Comparison of ENCODE assay signal across 8 cellular contexts in genomic region chr3:172106989-172107388, GRCh38.
DNase-seq lines count a peak whose midpoint lies in the region; ATAC-seq and TF ChIP-seq lines count a peak whose summit lies in the region.

No MANE protein-coding gene starts in this region.

- H3K4me1 Mint-ChIP-seq in CD14-positive monocyte = peaks cover 73% of the 10 kb centered on the region
- peaks cover 22 to 30% (median 24%) of the 10 kb centered on the region in 3 donors for H3K4me1 Mint-ChIP-seq in IgD-negative memory B cell
- H3K4me1 Mint-ChIP-seq in activated CD4-positive, alpha-beta T cell treated with anti-CD3 and anti-CD28 coated beads, Interleukin-2, amount 10 ng/mL, durations not matched to agents 7 days and 5 days = peaks cover 72% of the 10 kb centered on the region

- CTCF ChIA-PET in activated CD4-positive, alpha-beta T cell treated with anti-CD3 and anti-CD28 coated beads, Interleukin-2, amount 10 ng/mL, durations not matched to agents 7 days and 5 days (lab: Charles Lee) = interaction anchor here (0.7 to 2.4 kb wide), 14 partner anchors 10 to 226 kb away, joined by 3 to 17 read pairs (median 4); no protein-coding TSS in a partner anchor

- POLR2A ChIA-PET in activated CD4-positive, alpha-beta T cell treated with anti-CD3 and anti-CD28 coated beads, Interleukin-2, amount 10 ng/mL, durations not matched to agents 7 days and 5 days (lab: Charles Lee) = interaction anchor here (0.8 kb wide), 1 partner anchor 407 kb away, joined by 3 read pairs; no protein-coding TSS in a partner anchor

- peaks cover 0 to 2% (median 0%) of the 10 kb centered on the region in 3 donors for H3K27me3 Mint-ChIP-seq in CD14-positive monocyte (ENCODE audit: low read depth in 3 of 3)
- peaks cover 39% of the 10 kb centered on the region for H3K27me3 Mint-ChIP-seq in IgD-negative memory B cell
- H3K27me3 Mint-ChIP-seq in activated CD4-positive, alpha-beta T cell treated with anti-CD3 and anti-CD28 coated beads, Interleukin-2, amount 10 ng/mL, durations not matched to agents 7 days and 5 days = no peaks in the 10 kb centered on the region

- DNase-seq in CD14-positive monocyte (ENCODE audit: low spot score) (peak; percentile 61), globus pallidus (ENCODE audit: low spot score) (peak; percentile 48), ureter (ENCODE audit: low spot score) (no peak), NCI-H510A (lab: John Stamatoyannopoulos, UW) (no peak)
- peak; percentile 82 for DNase-seq in activated CD4-positive, alpha-beta T cell treated with anti-CD3 and anti-CD28 coated beads, Interleukin-2, amount 10 ng/mL, durations not matched to agents 7 days and 5 days
- DNase-seq in stimulated activated CD4-positive, alpha-beta T cell treated with anti-CD3 and anti-CD28 coated beads, Interleukin-1b, Interleukin-23, amount 100 ng/mL, for 48 hours = peak; percentile 61

- ATAC-seq in GM21515 (IDR thresholded peaks at IDR 0.05; ENCODE audit: unreplicated experiment) = peak; percentile 53

- H3K9me3 Mint-ChIP-seq in CD14-positive monocyte = no peaks in the 10 kb centered on the region
- peaks cover 0 to 2% (median 0%) of the 10 kb centered on the region in 3 donors for H3K9me3 Mint-ChIP-seq in IgD-negative memory B cell
- peaks cover 2% of the 10 kb centered on the region for H3K9me3 Mint-ChIP-seq in activated CD4-positive, alpha-beta T cell treated with anti-CD3 and anti-CD28 coated beads, Interleukin-2, amount 10 ng/mL, durations not matched to agents 7 days and 5 days

- TF ChIP-seq CTCF in CD14-positive monocyte (IDR thresholded peaks at IDR 0.05) = no peak

- peak overlapping the region; percentile 90 to 97 (median 95) for H3K27ac Mint-ChIP-seq in CD14-positive monocyte
- H3K27ac Mint-ChIP-seq in IgD-negative memory B cell = peak overlapping the region; percentile 7 to 90 (median 60)
- H3K27ac Mint-ChIP-seq in activated CD4-positive, alpha-beta T cell treated with anti-CD3 and anti-CD28 coated beads, Interleukin-2, amount 10 ng/mL, durations not matched to agents 7 days and 5 days = peak overlapping the region; percentile 92

- H3K36me3 Mint-ChIP-seq in CD14-positive monocyte (peaks cover 11 to 13% of the 10 kb centered on the region in 2 donors), IgD-negative memory B cell (peaks cover 4% of the 10 kb centered on the region)
- H3K36me3 Mint-ChIP-seq in activated CD4-positive, alpha-beta T cell treated with anti-CD3 and anti-CD28 coated beads, Interleukin-2, amount 10 ng/mL, durations not matched to agents 7 days and 5 days (ENCODE audit: low read depth) = peaks cover 23% of the 10 kb centered on the region

- peak overlapping the region; percentile 71 to 86 for H3K4me3 Mint-ChIP-seq in CD14-positive monocyte
- H3K4me3 Mint-ChIP-seq in IgD-negative memory B cell = peak overlapping the region; percentile 7 to 87 (median 63)
- H3K4me3 Mint-ChIP-seq in activated CD4-positive, alpha-beta T cell treated with anti-CD3 and anti-CD28 coated beads, Interleukin-2, amount 10 ng/mL, durations not matched to agents 7 days and 5 days = peak overlapping the region; percentile 75

- intact Hi-C loops in CD14-positive monocyte (cut with micrococcal nuclease) = loop anchor here in 1 of 2 donors (5.0 kb wide), 2 partner anchors 35 to 65 kb away; no protein-coding TSS in a partner anchor

Comparison
In these comparisons a context has a peak if more than half of its experiments do, and no peak if none do; other contexts are left out.
1. DNase-seq: peak in CD14-positive monocyte (single experiment), activated CD4-positive, alpha-beta T cell treated with anti-CD3 and anti-CD28 coated beads, Interleukin-2, amount 10 ng/mL, durations not matched to agents 7 days and 5 days (single experiment), globus pallidus (single experiment) and stimulated activated CD4-positive, alpha-beta T cell treated with anti-CD3 and anti-CD28 coated beads, Interleukin-1b, Interleukin-23, amount 100 ng/mL, for 48 hours (single experiment); none in ureter (single experiment) and NCI-H510A (single experiment).
2. Peak in every context shown above with its lines, with median percentiles within 50 percentile points of each other: H3K27ac Mint-ChIP-seq and H3K4me3 Mint-ChIP-seq.